ENCODE assay signal across 9 cellular contexts in genomic region chr7:148882192-148882591, GRCh38. TPM values are rescaled to one million over a fixed set of nuclear protein-coding genes. Genes with fewer than 3 reads are reported as not detected.
DNase-seq lines count a peak whose midpoint lies in the region; ATAC-seq and TF ChIP-seq lines count a peak whose summit lies in the region.
"Had no signal": no experiment of that assay in that cellular context is flagged by ENCODE, and none has a peak within 500 bp of the region (broad histone marks: within the 10 kb centered on the region; RNA-seq: fewer than 3 reads in every experiment).

No MANE protein-coding gene starts in this region.

- H3K27ac Mint-ChIP-seq in CD4-positive, alpha-beta memory T cell, result peak overlapping the region in 4 of 7 donors; percentile 31 to 97 (median 94)
- H3K27ac Mint-ChIP-seq in activated T-helper 2 cell treated with anti-CD3 and anti-CD28 coated beads, Interferon-gamma antibody, Interleukin-2, Interleukin-4, amounts not matched to agents 10 μg/mL and 5 μg/mL and 100 μg/mL, durations not matched to agents 14 hours and 24 hours and 36 hours, result no peak overlapping the region

- H3K36me3 Mint-ChIP-seq in CD4-positive, alpha-beta memory T cell, result peaks cover 0 to 8% of the 10 kb centered on the region in 2 donors
- H3K36me3 Mint-ChIP-seq in activated T-helper 2 cell treated with anti-CD3 and anti-CD28 coated beads, Interferon-gamma antibody, Interleukin-2, Interleukin-4, amounts not matched to agents 10 μg/mL and 5 μg/mL and 100 μg/mL, durations not matched to agents 14 hours and 24 hours and 36 hours (ENCODE audit: low read depth), result peaks cover 38% of the 10 kb centered on the region

- H3K4me3 ChIP-seq in CD4-positive, alpha-beta memory T cell (ENCODE audit: low read length in 2 of 2), result no peak overlapping the region
- peak overlapping the region; percentile 76 for H3K4me3 ChIP-seq in HUES48 (ENCODE audit: low read depth, low read length)
- peak overlapping the region; percentile 83 for H3K4me3 ChIP-seq in mesodermal cell (ENCODE audit: extremely low read depth, insufficient read depth, low read length, poor library complexity, severe bottlenecking)
- no peak overlapping the region for H3K4me3 ChIP-seq in effector memory CD4-positive, alpha-beta T cell (ENCODE audit: insufficient read depth, low read depth, low read length, poor library complexity, severe bottlenecking)

- no peaks in the 10 kb centered on the region for H3K27me3 Mint-ChIP-seq in CD4-positive, alpha-beta memory T cell
- no peaks in the 10 kb centered on the region for H3K27me3 Mint-ChIP-seq in activated T-helper 2 cell treated with anti-CD3 and anti-CD28 coated beads, Interferon-gamma antibody, Interleukin-2, Interleukin-4, amounts not matched to agents 10 μg/mL and 5 μg/mL and 100 μg/mL, durations not matched to agents 14 hours and 24 hours and 36 hours (ENCODE audit: low read depth)

- peaks cover 17 to 49% (median 26%) of the 10 kb centered on the region in 4 donors for H3K4me1 Mint-ChIP-seq in CD4-positive, alpha-beta memory T cell
- peaks cover 39% of the 10 kb centered on the region for H3K4me1 Mint-ChIP-seq in activated T-helper 2 cell treated with anti-CD3 and anti-CD28 coated beads, Interferon-gamma antibody, Interleukin-2, Interleukin-4, amounts not matched to agents 10 μg/mL and 5 μg/mL and 100 μg/mL, durations not matched to agents 14 hours and 24 hours and 36 hours (ENCODE audit: low read depth)

- intact Hi-C loops in CD4-positive, alpha-beta memory T cell (cut with micrococcal nuclease), result no loop called here
- intact Hi-C loops in activated T-helper 2 cell treated with anti-CD3 and anti-CD28 coated beads, Interferon-gamma antibody, Interleukin-2, Interleukin-4, amounts not matched to agents 10 μg/mL and 5 μg/mL and 100 μg/mL, durations not matched to agents 14 hours and 24 hours and 36 hours (cut with micrococcal nuclease), result loop anchor here (5.0 kb wide), 1 partner anchor 35 kb away; no protein-coding TSS in a partner anchor

- ATAC-seq in GM18505 (IDR thresholded peaks at IDR 0.05; ENCODE audit: unreplicated experiment), result no peak

- no peaks in the 10 kb centered on the region for H3K27me3 ChIP-seq in CD4-positive, alpha-beta memory T cell (ENCODE audit: insufficient read depth, low read length)
- H3K27me3 ChIP-seq in HUES48 (ENCODE audit: control insufficient read depth, insufficient read depth, low read length), result no peaks in the 10 kb centered on the region
- no peaks in the 10 kb centered on the region for H3K27me3 ChIP-seq in effector memory CD4-positive, alpha-beta T cell (replicated peaks; ENCODE audit: control insufficient read depth, insufficient read depth, low read length, poor library complexity, severe bottlenecking)
- H3K27me3 ChIP-seq: brain microvascular endothelial cell had no signal

- no peak overlapping the region for H3K9ac ChIP-seq in HUES48 (ENCODE audit: low read depth, low read length)

- H3K27ac ChIP-seq in CD4-positive, alpha-beta memory T cell (ENCODE audit: low read depth, low read length), result peak overlapping the region; percentile 79
- H3K27ac ChIP-seq in HUES48 (ENCODE audit: low read depth, low read length), result no peak overlapping the region
- no peak overlapping the region for H3K27ac ChIP-seq in mesodermal cell (ENCODE audit: low read depth, low read length, severe bottlenecking)
- no peak overlapping the region for H3K27ac ChIP-seq in effector memory CD4-positive, alpha-beta T cell (ENCODE audit: insufficient read depth, low read length, poor library complexity, severe bottlenecking)
- H3K27ac ChIP-seq: brain microvascular endothelial cell had no signal

- H3K9me3 ChIP-seq in CD4-positive, alpha-beta memory T cell (ENCODE audit: control insufficient read depth in 1 of 2, low read length in 2 of 2), result no peaks in the 10 kb centered on the region
- H3K9me3 ChIP-seq in HUES48 (ENCODE audit: control insufficient read depth, insufficient read depth, low read length) (no peaks in the 10 kb centered on the region), mesodermal cell (ENCODE audit: control insufficient read depth, low read length) (no peaks in the 10 kb centered on the region)
- H3K9me3 ChIP-seq in effector memory CD4-positive, alpha-beta T cell (ENCODE audit: control insufficient read depth, low read length), result no peaks in the 10 kb centered on the region

- TF ChIP-seq POLR2A in GM18505 (IDR thresholded peaks at IDR 0.05; ENCODE audit: borderline replicate concordance, extremely low read depth, insufficient read depth, insufficient read length), result no peak

- H3K4me1 ChIP-seq in CD4-positive, alpha-beta memory T cell (ENCODE audit: insufficient read depth, low read length), result peaks cover 38% of the 10 kb centered on the region
- H3K4me1 ChIP-seq in HUES48 (ENCODE audit: control insufficient read depth, insufficient read depth, low read length), result 0 out of 2 replicates have a peak, but pooled peaks cover 7% of the 10 kb centered on the region
- H3K4me1 ChIP-seq in mesodermal cell (ENCODE audit: control insufficient read depth, insufficient read depth, low read length, poor library complexity, severe bottlenecking), result no peaks in the 10 kb centered on the region
- peaks cover 3% of the 10 kb centered on the region for H3K4me1 ChIP-seq in effector memory CD4-positive, alpha-beta T cell (ENCODE audit: control insufficient read depth, insufficient read depth, low read length, poor library complexity, severe bottlenecking)

- H3K9me3 Mint-ChIP-seq in CD4-positive, alpha-beta memory T cell, result no peaks in the 10 kb centered on the region
- H3K9me3 Mint-ChIP-seq in activated T-helper 2 cell treated with anti-CD3 and anti-CD28 coated beads, Interferon-gamma antibody, Interleukin-2, Interleukin-4, amounts not matched to agents 10 μg/mL and 5 μg/mL and 100 μg/mL, durations not matched to agents 14 hours and 24 hours and 36 hours, result no peaks in the 10 kb centered on the region

- POLR2A ChIA-PET in CD4-positive, alpha-beta memory T cell (lab: Charles Lee; ENCODE audit: partially characterized antibody), result interaction anchor here (1.1 to 4.5 kb wide), 11 partner anchors 7 to 105 kb away, joined by 3 to 38 read pairs (median 7); no protein-coding TSS in a partner anchor

- H3K36me3 ChIP-seq in CD4-positive, alpha-beta memory T cell (ENCODE audit: insufficient read depth, low read length), result no peaks in the 10 kb centered on the region
- H3K36me3 ChIP-seq in HUES48 (ENCODE audit: control insufficient read depth, insufficient read depth, low read length) (no peaks in the 10 kb centered on the region), mesodermal cell (ENCODE audit: control insufficient read depth, insufficient read depth, low read length) (no peaks in the 10 kb centered on the region)
- no peaks in the 10 kb centered on the region for H3K36me3 ChIP-seq in effector memory CD4-positive, alpha-beta T cell (ENCODE audit: control insufficient read depth, insufficient read depth, low read length)
- H3K36me3 ChIP-seq: brain microvascular endothelial cell had no signal

- no peak for DNase-seq in CD4-positive, alpha-beta memory T cell
- DNase-seq in activated T-helper 2 cell treated with anti-CD3 and anti-CD28 coated beads, Interferon-gamma antibody, Interleukin-2, Interleukin-4, amounts not matched to agents 10 μg/mL and 5 μg/mL and 100 μg/mL, durations not matched to agents 14 hours and 24 hours and 36 hours (ENCODE audit: low spot score), result no peak
- no peak for DNase-seq in SIG-M5 treated with dmso at 0.1 percent for 504 hours (lab: John Stamatoyannopoulos, UW; ENCODE audit: unreplicated experiment)
- DNase-seq in GM19240 (ENCODE audit: insufficient read length, low spot score), result no peak
- no peak for DNase-seq in effector memory CD4-positive, alpha-beta T cell
- DNase-seq: brain microvascular endothelial cell had no signal

- CTCF ChIA-PET in CD4-positive, alpha-beta memory T cell (lab: Charles Lee; ENCODE audit: partially characterized antibody), result interaction anchor here (1.6 to 1.9 kb wide), 2 partner anchors 59 to 81 kb away, joined by 8 to 15 read pairs; no protein-coding TSS in a partner anchor

- 89 to 100% methylated on average over 2 to 3 of the region's 5 CpGs for WGBS in mesodermal cell (ENCODE audit: insufficient coverage in 2 of 2), 2 experiments

- peak overlapping the region; percentile 63 to 96 (median 94) for H3K4me3 Mint-ChIP-seq in CD4-positive, alpha-beta memory T cell
- H3K4me3 Mint-ChIP-seq in activated T-helper 2 cell treated with anti-CD3 and anti-CD28 coated beads, Interferon-gamma antibody, Interleukin-2, Interleukin-4, amounts not matched to agents 10 μg/mL and 5 μg/mL and 100 μg/mL, durations not matched to agents 14 hours and 24 hours and 36 hours (ENCODE audit: low read depth), result peak overlapping the region; percentile 95

RNA-seq across cellular contexts. Expression of gene EZH2, which starts 1.9 kb away (rescaled TPM):
- 10 to 100 TPM; 10.6 to 11.3 TPM for total RNA-seq in CD4-positive, alpha-beta memory T cell
- polyA plus RNA-seq in CD4-positive, alpha-beta memory T cell, result 1 to 10 TPM; 4.3 to 4.5 TPM
- total RNA-seq in activated T-helper 2 cell treated with anti-CD3 and anti-CD28 coated beads, Interferon-gamma antibody, Interleukin-2, Interleukin-4, amounts not matched to agents 10 μg/mL and 5 μg/mL and 100 μg/mL, durations not matched to agents 14 hours and 24 hours and 36 hours, result 91.0 and 91.7 TPM in 2 replicates
- 36.9 TPM for polyA plus RNA-seq in mesodermal cell (2013, experiment 1 of 2)
- polyA plus RNA-seq in mesodermal cell (2013, experiment 2 of 2), result 40.4 TPM

Comparison
In these comparisons a context has a peak if more than half of its experiments do, and no peak if none do; other contexts are left out.
1. H3K4me3 ChIP-seq: peak in HUES48 (single experiment) and mesodermal cell (single experiment); none in CD4-positive, alpha-beta memory T cell (0 of 2) and effector memory CD4-positive, alpha-beta T cell (single experiment).